In the genomic region with DNA sequence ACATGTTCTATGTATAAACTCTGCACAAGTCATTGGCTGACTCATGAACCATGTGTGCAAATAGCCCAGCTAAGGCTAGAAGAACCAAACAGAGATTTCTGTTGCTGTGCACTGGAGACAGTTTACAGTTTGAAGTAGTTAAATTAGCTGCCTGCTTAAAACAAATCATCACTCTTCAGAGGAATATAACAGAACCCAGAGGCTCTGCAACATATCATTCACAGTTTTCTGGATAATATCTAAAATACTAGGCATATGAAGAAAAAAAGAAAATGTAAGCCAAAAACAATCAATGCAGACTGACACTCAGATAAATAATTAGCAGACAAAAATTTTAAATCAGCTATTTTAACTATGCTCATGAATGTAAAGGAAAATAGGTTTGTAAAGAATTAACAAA, we compare ENCODE assay signal across 23 cellular contexts.
"Had no signal": no experiment of that assay in that cellular context is flagged by ENCODE, and none has a peak within 500 bp of the region (broad histone marks: within the 10 kb centered on the region; RNA-seq: fewer than 3 reads in every experiment).

No MANE protein-coding gene starts in this region.

- H3K27ac ChIP-seq: coronary artery, dorsolateral prefrontal cortex, esophagus muscularis mucosa, foreskin keratinocyte, gastroesophageal sphincter, heart left ventricle, hepatocyte, left lung, lower lobe of right lung had no signal

- FAIRE-seq: endothelial cell of umbilical vein, frontal cortex had no signal

- H3K4me2 ChIP-seq: hepatocyte had no signal

- H3K4me1 ChIP-seq: esophagus muscularis mucosa, gastroesophageal sphincter, heart left ventricle, left lung, lower lobe of right lung had no signal

- H3K79me2 ChIP-seq: hepatocyte had no signal

- DNase-seq: dermis blood vessel endothelial cell; dorsolateral prefrontal cortex; effector CD4-positive, alpha-beta T cell; effector memory CD4-positive, alpha-beta T cell; foreskin keratinocyte; heart left ventricle; hypothalamus; immature natural killer cell; islet precursor cell; kidney; left cardiac atrium; left lung; left ventricle myocardium superior; lower lobe of right lung; mesenchymal stem cell; mucosa of descending colon; naive B cell had no signal

- H2AFZ ChIP-seq: hepatocyte had no signal

- H3K36me3 ChIP-seq: esophagus muscularis mucosa, gastroesophageal sphincter, heart left ventricle, left lung, lower lobe of right lung had no signal

- H3K4me3 ChIP-seq: coronary artery, dorsolateral prefrontal cortex, esophagus muscularis mucosa, gastroesophageal sphincter, heart left ventricle, hepatocyte, left lung, lower lobe of right lung, mucosa of descending colon had no signal

- H3K27me3 ChIP-seq: dorsolateral prefrontal cortex, esophagus muscularis mucosa, foreskin keratinocyte, gastroesophageal sphincter, hepatocyte, left lung had no signal
